Comparison of ENCODE assay signal across 10 cellular contexts in the genomic region with DNA sequence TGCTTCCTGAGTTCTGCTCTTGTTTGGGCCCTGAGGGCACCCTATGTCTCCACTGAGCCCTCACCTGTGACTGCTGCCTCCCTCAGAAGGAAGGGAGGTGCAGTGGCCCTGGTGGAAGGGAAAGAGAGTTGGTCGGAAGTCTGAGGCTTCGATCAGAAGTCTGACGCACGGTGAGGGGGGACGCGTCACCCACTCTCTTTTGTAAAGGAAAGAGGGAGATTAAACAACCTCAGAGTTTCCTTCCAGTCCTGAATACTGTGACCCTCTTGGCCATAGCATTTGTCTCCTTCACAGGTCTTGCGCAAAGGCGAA. TPM values are rescaled to one million over a fixed set of nuclear protein-coding genes. Genes with fewer than 3 reads are reported as not detected.
DNase-seq lines count a peak whose midpoint lies in the region; ATAC-seq and TF ChIP-seq lines count a peak whose summit lies in the region.
"Had no signal": no experiment of that assay in that cellular context is flagged by ENCODE, and none has a peak within 500 bp of the region (broad histone marks: within the 10 kb centered on the region; RNA-seq: fewer than 3 reads in every experiment).

No MANE protein-coding gene starts in this region.

- peak overlapping the region; percentile 65 for H3K27ac ChIP-seq in left ventricle myocardium inferior (replicated peaks)
- H3K27ac ChIP-seq in cingulate gyrus (ENCODE audit: low read depth, low read length), result peak overlapping the region; percentile 81
- peak overlapping the region; percentile 74 for H3K27ac ChIP-seq in rectal smooth muscle tissue (ENCODE audit: low read depth, low read length)
- peak overlapping the region; percentile 23 for H3K27ac ChIP-seq in urinary bladder (ENCODE audit: low read depth)
- H3K27ac ChIP-seq: epithelial cell of prostate had no signal

- no peak overlapping the region for H3K9ac ChIP-seq in rectal smooth muscle tissue (ENCODE audit: low read length)

- no peak overlapping the region for H3K4me3 ChIP-seq in left ventricle myocardium inferior
- H3K4me3 ChIP-seq in rectal smooth muscle tissue (ENCODE audit: low read length), result no peak overlapping the region
- no peak overlapping the region for H3K4me3 ChIP-seq in urinary bladder (ENCODE audit: low read depth, low read length)

- ATAC-seq in Right ventricle myocardium superior (ENCODE audit: poor library complexity) (no peak), GM21528 (IDR thresholded peaks at IDR 0.05; ENCODE audit: low FRiP score, unreplicated experiment) (no peak)

- 86% methylated on average over 8 of the region's 8 CpGs for WGBS in urinary bladder

- intact Hi-C loops in left ventricle myocardium inferior (cut with micrococcal nuclease) (no loop called here), Right ventricle myocardium superior (cut with DNase I) (no loop called here)

- DNase-seq in left ventricle myocardium inferior (no peak), Right ventricle myocardium superior (no peak), NCI-H2227 (lab: John Stamatoyannopoulos, UW; ENCODE audit: unreplicated experiment) (no peak), NCI-H1105 (lab: John Stamatoyannopoulos, UW) (no peak)
- DNase-seq: NCI-H1092 treated with DMSO at 0.1 percent for 48 hours had no signal

- H3K27me3 ChIP-seq in left ventricle myocardium inferior (ENCODE audit: low read depth), result no peaks in the 10 kb centered on the region
- no peaks in the 10 kb centered on the region for H3K27me3 ChIP-seq in rectal smooth muscle tissue (ENCODE audit: control insufficient read depth, insufficient read depth, low read length)

- TF ChIP-seq CTCF in left ventricle myocardium inferior (IDR thresholded peaks at IDR 0.05; ENCODE audit: borderline replicate concordance), result no peak

- H3K9me3 ChIP-seq in left ventricle myocardium inferior (replicated peaks), result no peaks in the 10 kb centered on the region

- H3K36me3 ChIP-seq in left ventricle myocardium inferior (peaks cover 26% of the 10 kb centered on the region), rectal smooth muscle tissue (ENCODE audit: control insufficient read depth, insufficient read depth, low read length) (peaks cover 5% of the 10 kb centered on the region), urinary bladder (ENCODE audit: insufficient read depth) (no peaks in the 10 kb centered on the region)

- H3K4me1 ChIP-seq in left ventricle myocardium inferior, result peaks cover 80% of the 10 kb centered on the region
- peaks cover 29% of the 10 kb centered on the region for H3K4me1 ChIP-seq in rectal smooth muscle tissue (ENCODE audit: control insufficient read depth, insufficient read depth, low read length)
- no peaks in the 10 kb centered on the region for H3K4me1 ChIP-seq in urinary bladder (ENCODE audit: insufficient read depth)

RNA-seq across cellular contexts. Expression of gene TRIM8, which starts 31.4 kb away (rescaled TPM):
- total RNA-seq in left ventricle myocardium inferior, result 95.1 TPM
- 103 TPM for total RNA-seq in Right ventricle myocardium superior
- 35.5 TPM for total RNA-seq in urinary bladder
- 116 TPM for polyA plus RNA-seq in urinary bladder

Comparison
In these comparisons a context has a peak if more than half of its experiments do, and no peak if none do; other contexts are left out.
1. H3K27ac ChIP-seq: peak in every context shown above with its lines; median percentile 81 in cingulate gyrus; 74 in rectal smooth muscle tissue; 65 in left ventricle myocardium inferior; 23 in urinary bladder.